ENCODE assay signal across 8 cellular contexts in the genomic region with DNA sequence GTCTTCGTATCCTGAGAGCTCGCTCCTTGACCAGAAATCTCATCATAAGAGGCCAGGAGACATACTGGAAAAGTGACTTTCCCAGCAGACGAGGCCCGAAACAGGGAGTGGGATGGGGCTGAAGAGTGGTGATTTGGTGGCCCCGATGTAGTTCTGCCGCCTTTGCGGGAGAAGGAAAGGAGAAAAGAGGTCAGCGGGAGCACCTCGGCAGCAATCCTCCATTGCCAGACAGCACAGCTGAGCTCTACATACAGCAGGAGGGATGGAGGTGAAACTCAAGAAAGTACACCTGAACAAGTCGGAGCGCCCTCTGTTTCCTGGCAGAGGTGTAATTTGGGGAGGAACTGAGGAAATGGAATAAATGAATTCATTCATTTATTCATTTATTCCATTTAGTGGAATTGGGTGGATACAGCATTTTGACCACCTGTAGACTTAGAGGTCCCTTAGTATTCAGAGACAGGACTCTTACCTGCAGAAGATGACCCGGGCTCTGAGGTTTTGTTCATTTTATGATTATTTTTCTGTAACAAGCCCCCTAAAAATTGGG. TPM values are rescaled to one million over a fixed set of nuclear protein-coding genes. Genes with fewer than 3 reads are reported as not detected.
DNase-seq lines count a peak whose midpoint lies in the region; ATAC-seq and TF ChIP-seq lines count a peak whose summit lies in the region.
"Had no signal": no experiment of that assay in that cellular context is flagged by ENCODE, and none has a peak within 500 bp of the region (broad histone marks: within the 10 kb centered on the region; RNA-seq: fewer than 3 reads in every experiment).

No MANE protein-coding gene starts in this region.

- H3K27me3 ChIP-seq in H7 (ENCODE audit: control insufficient read depth, insufficient read depth, low read length), result peaks cover 72% of the 10 kb centered on the region
- no peaks in the 10 kb centered on the region for H3K27me3 ChIP-seq in SU-DHL-6 (ENCODE audit: low read length)
- H3K27me3 ChIP-seq in right cardiac atrium (ENCODE audit: control insufficient read depth, insufficient read depth), result no peaks in the 10 kb centered on the region
- peaks cover 61% of the 10 kb centered on the region for H3K27me3 ChIP-seq in skeletal muscle satellite cell (ENCODE audit: control insufficient read depth, insufficient read depth, low read length)

- H3K9ac ChIP-seq in SU-DHL-6 (ENCODE audit: low read length) (peak overlapping the region; percentile 29), skeletal muscle satellite cell (ENCODE audit: low read depth, low read length) (peak overlapping the region; percentile 33)

- TF ChIP-seq CTCF in SU-DHL-6 (IDR thresholded peaks at IDR 0.05; ENCODE audit: insufficient read depth, low read length, poor library complexity, severe bottlenecking), result no peak

- H3K4me1 ChIP-seq in right cardiac atrium (ENCODE audit: control insufficient read depth, insufficient read depth, low read length), result peaks cover 2% of the 10 kb centered on the region
- H3K4me1 ChIP-seq in skeletal muscle satellite cell (ENCODE audit: control insufficient read depth, insufficient read depth, low read length), result peaks cover 32% of the 10 kb centered on the region

- no peaks in the 10 kb centered on the region for H4K20me1 ChIP-seq in SU-DHL-6 (ENCODE audit: low read depth, low read length)

- no peaks in the 10 kb centered on the region for H3K9me2 ChIP-seq in SU-DHL-6 (replicated peaks; ENCODE audit: insufficient read depth, low read length)

- H2AFZ ChIP-seq in SU-DHL-6 (ENCODE audit: low read depth, low read length, severe bottlenecking), result peak overlapping the region; percentile 83

- no peaks in the 10 kb centered on the region for H3K79me2 ChIP-seq in SU-DHL-6 (ENCODE audit: insufficient read depth, low read length)

- peaks cover 5% of the 10 kb centered on the region for H3F3A ChIP-seq in SU-DHL-6 (ENCODE audit: insufficient read depth)

- DNase-seq in H7 (no peak), right cardiac atrium (no peak), C1 segment of cervical spinal cord (lab: John Stamatoyannopoulos, UW) (no peak)
- DNase-seq in stimulated activated CD4-positive, alpha-beta T cell treated with anti-CD3 and anti-CD28 coated beads, Interleukin-1b, Interleukin-23, amount 100 ng/mL, for 48 hours, result no peak

- H3K36me3 ChIP-seq in H7 (replicated peaks; ENCODE audit: control insufficient read depth, insufficient read depth, low read length), result no peaks in the 10 kb centered on the region
- H3K36me3 ChIP-seq in SU-DHL-6 (ENCODE audit: low read length), result no peaks in the 10 kb centered on the region
- no peaks in the 10 kb centered on the region for H3K36me3 ChIP-seq in skeletal muscle satellite cell (ENCODE audit: insufficient read depth, low read length)

- WGBS in right cardiac atrium, result 16% methylated on average over 12 of the region's 12 CpGs

- ATAC-seq in right cardiac atrium (no peak), GM18861 (IDR thresholded peaks at IDR 0.05; ENCODE audit: unreplicated experiment) (no peak)

- H3K4me2 ChIP-seq in SU-DHL-6 (ENCODE audit: low read depth, low read length, poor library complexity, severe bottlenecking) (peak overlapping the region; percentile 67), skeletal muscle satellite cell (ENCODE audit: low read length) (peak overlapping the region; percentile 83)

- peak overlapping the region; percentile 46 for H3K4me3 ChIP-seq in H7 (ENCODE audit: insufficient read depth, low read depth, low read length)
- peak overlapping the region; percentile 34 for H3K4me3 ChIP-seq in SU-DHL-6 (ENCODE audit: insufficient read depth, low read length, poor library complexity, severe bottlenecking)
- H3K4me3 ChIP-seq in right cardiac atrium (ENCODE audit: low read length), result peak overlapping the region; percentile 49
- H3K4me3 ChIP-seq in skeletal muscle satellite cell (ENCODE audit: low read length), result peak overlapping the region; percentile 71

- H3K9me3 ChIP-seq in SU-DHL-6 (ENCODE audit: insufficient read depth, low read length), result no peaks in the 10 kb centered on the region
- H3K9me3 ChIP-seq in right cardiac atrium (ENCODE audit: control insufficient read depth, low read length), result no peaks in the 10 kb centered on the region
- no peaks in the 10 kb centered on the region for H3K9me3 ChIP-seq in skeletal muscle satellite cell (replicated peaks; ENCODE audit: low read length)

- H3K27ac ChIP-seq in SU-DHL-6 (ENCODE audit: low read depth, low read length) (no peak overlapping the region), right cardiac atrium (ENCODE audit: low read length) (peak overlapping the region; percentile 25)

- intact Hi-C loops in right cardiac atrium (cut with DNase I), result loop anchor here in 1 of 4 donors (2.0 to 5.0 kb wide), 2 partner anchors 27 to 36 kb away; partner anchors contain the start of gene PPP1R11

RNA-seq across cellular contexts. Expression of gene TRIM31, which starts 9.2 kb away (rescaled TPM):
- total RNA-seq in H7 (2014; rRNA removed; shearing (Covaris generic)), result not detected in 2 replicates
- not detected for total RNA-seq in right cardiac atrium
- not detected for polyA plus RNA-seq in right cardiac atrium
- not detected in 2 replicates for total RNA-seq in skeletal muscle satellite cell (2012; rRNA removed)

RNA-seq across cellular contexts. Expression of gene RNF39, which starts 28.1 kb away (rescaled TPM):
- total RNA-seq in H7 (2014; rRNA removed; shearing (Covaris generic)), result 0.14 TPM in 1 of 2 replicates, not detected in the other
- not detected for total RNA-seq in right cardiac atrium
- not detected for polyA plus RNA-seq in right cardiac atrium
- total RNA-seq in skeletal muscle satellite cell (2012; rRNA removed), result not detected in 2 replicates

RNA-seq across cellular contexts. Expression of gene TRIM40, which starts 32.2 kb away (rescaled TPM):
- total RNA-seq in H7 (2014; rRNA removed; shearing (Covaris generic)), result not detected in 2 replicates
- total RNA-seq in right cardiac atrium, result not detected
- polyA plus RNA-seq in right cardiac atrium, result not detected
- total RNA-seq in skeletal muscle satellite cell (2012; rRNA removed), result not detected in 2 replicates
- total RNA-seq: urinary bladder had no signal
- polyA plus RNA-seq: urinary bladder had no signal

RNA-seq across cellular contexts. Expression of gene PPP1R11, which starts 36.7 kb away (rescaled TPM):
- 26.1 and 27.2 TPM in 2 replicates for total RNA-seq in H7 (2014; rRNA removed; shearing (Covaris generic))
- total RNA-seq in right cardiac atrium, result 10 to 100 TPM; 50.3 to 53.7 (median 50.8) TPM
- 59.3 TPM for polyA plus RNA-seq in right cardiac atrium
- total RNA-seq in skeletal muscle satellite cell (2012; rRNA removed), result 29.4 and 38.9 TPM in 2 replicates

RNA-seq across cellular contexts. Expression of gene POLR1H, which starts 42.6 kb away (rescaled TPM):
- 42.6 and 43.5 TPM in 2 replicates for total RNA-seq in H7 (2014; rRNA removed; shearing (Covaris generic))
- 10 to 100 TPM; 15.0 to 18.9 (median 16.9) TPM for total RNA-seq in right cardiac atrium
- polyA plus RNA-seq in right cardiac atrium, result 20.3 TPM
- total RNA-seq in skeletal muscle satellite cell (2012; rRNA removed), result 36.5 and 44.1 TPM in 2 replicates
